24 cellular contexts compared by ENCODE assay signal in the genomic region with DNA sequence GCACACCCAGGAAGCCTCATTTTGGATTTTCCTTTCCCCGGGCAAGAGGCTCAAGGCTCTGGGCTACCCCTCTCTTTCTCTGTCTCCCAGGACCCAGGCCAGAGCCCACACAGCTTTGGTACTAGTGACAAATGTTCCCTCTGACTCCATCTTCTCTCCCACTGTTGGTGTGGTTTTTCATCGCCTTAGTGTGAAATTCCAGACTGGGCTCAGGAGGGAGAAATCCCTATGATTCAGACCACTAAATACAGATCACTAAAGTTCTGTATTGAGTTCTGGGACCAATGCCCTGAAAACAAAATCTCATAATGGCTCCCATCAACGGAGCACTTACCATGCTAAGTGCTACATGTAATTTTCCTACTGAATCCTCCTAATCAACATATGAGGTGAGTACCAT. TPM values are rescaled to one million over a fixed set of nuclear protein-coding genes. Genes with fewer than 3 reads are reported as not detected.
"Had no signal": no experiment of that assay in that cellular context is flagged by ENCODE, and none has a peak within 500 bp of the region (broad histone marks: within the 10 kb centered on the region; RNA-seq: fewer than 3 reads in every experiment).

No MANE protein-coding gene starts in this region.

- H3K4me3 ChIP-seq: coronary artery, heart left ventricle, mucosa of descending colon, neural progenitor cell, tibial artery, upper lobe of left lung, vagina had no signal

- H2AFZ ChIP-seq: neural progenitor cell, parathyroid adenoma had no signal

- H3K9me3 ChIP-seq: heart left ventricle, mucosa of descending colon, tibial artery, upper lobe of left lung, vagina had no signal

- H3K4me2 ChIP-seq: neural progenitor cell had no signal

- DNase-seq: effector CD8-positive, alpha-beta T cell; foreskin melanocyte; heart left ventricle; hippocampal formation; kidney glomerular epithelial cell; mucosa of descending colon; natural killer cell; nucleus accumbens; right cardiac atrium; stimulated activated CD4-positive, alpha-beta T cell treated with anti-CD3 and anti-CD28 coated beads, Interleukin-4, amount 100 ng/mL, for 1 hour; stimulated activated CD8-positive, alpha-beta memory T cell treated with anti-CD3 and anti-CD28 coated beads, Interleukin-4, amount 100 ng/mL, for 48 hours; tibial artery; upper lobe of left lung had no signal

- H3K27ac ChIP-seq: coronary artery, heart left ventricle, neural progenitor cell, parathyroid adenoma, tibial artery, upper lobe of left lung, vagina had no signal

- H3K36me3 ChIP-seq: neural progenitor cell, tibial artery, upper lobe of left lung, vagina had no signal

- H3K9ac ChIP-seq: neural progenitor cell, parathyroid adenoma had no signal

- ATAC-seq: heart left ventricle; mucosa of descending colon; natural killer cell; right cardiac atrium; stimulated activated memory B cell treated with anti-CD40 and anti-IgM and Interleukin-4, amounts not matched to agents 10 μg/mL and 1 μg/mL and 100 μg/mL, for 72 hours had no signal

- H3K79me2 ChIP-seq: parathyroid adenoma had no signal

- H3K4me1 ChIP-seq: neural progenitor cell, tibial artery, upper lobe of left lung, vagina had no signal

- H3K27me3 ChIP-seq: heart left ventricle, neural progenitor cell, tibial artery, upper lobe of left lung, vagina had no signal

RNA-seq across cellular contexts. Expression of gene TTC24, which starts 33.3 kb away (rescaled TPM):
- total RNA-seq: chondrocyte, dermis microvascular lymphatic vessel endothelial cell, glomerular endothelial cell, lung microvascular endothelial cell, mesenteric fat pad, right cardiac atrium, temporal lobe, vagina had no signal
- polyA plus RNA-seq: heart left ventricle, right cardiac atrium had no signal
